ENCODE assay signal across 1 cellular context in genomic region chr11:47234669-47235075, GRCh38.
TF ChIP-seq lines count a peak whose summit lies in the region.

No MANE protein-coding gene starts in this region.

TF ChIP-seq in HepG2, 621 proteins besides CTCF, POLR2A, EP300 and RAD21:
- no peak for TF ChIP-seq SIX4 (CRISPR knock-in tag; IDR thresholded peaks at IDR 0.05)
- TF ChIP-seq TBP (CRISPR knock-in tag; IDR thresholded peaks at IDR 0.05) = no peak
- no peak for TF ChIP-seq HMG20A (CRISPR knock-in tag; IDR thresholded peaks at IDR 0.05; ENCODE audit: borderline replicate concordance)
- no peak for TF ChIP-seq ZNF512B (CRISPR knock-in tag; IDR thresholded peaks at IDR 0.05; ENCODE audit: borderline replicate concordance)
- no peak for TF ChIP-seq DDIT3 (CRISPR knock-in tag; IDR thresholded peaks at IDR 0.05)
- no peak for TF ChIP-seq NAIF1 (CRISPR knock-in tag; IDR thresholded peaks at IDR 0.05; ENCODE audit: borderline replicate concordance)
- TF ChIP-seq ZBTB10 (CRISPR knock-in tag; IDR thresholded peaks at IDR 0.05; ENCODE audit: borderline replicate concordance) = no peak
- no peak for TF ChIP-seq ZNF713 (CRISPR knock-in tag; IDR thresholded peaks at IDR 0.05)
- TF ChIP-seq ZMYM2 (CRISPR knock-in tag; IDR thresholded peaks at IDR 0.05) = no peak
- no peak for TF ChIP-seq ZNF552 (CRISPR knock-in tag; IDR thresholded peaks at IDR 0.05; ENCODE audit: borderline replicate concordance)
- no peak for TF ChIP-seq SIN3B (IDR thresholded peaks at IDR 0.05; ENCODE audit: low read length)
- TF ChIP-seq, protein P1, sequence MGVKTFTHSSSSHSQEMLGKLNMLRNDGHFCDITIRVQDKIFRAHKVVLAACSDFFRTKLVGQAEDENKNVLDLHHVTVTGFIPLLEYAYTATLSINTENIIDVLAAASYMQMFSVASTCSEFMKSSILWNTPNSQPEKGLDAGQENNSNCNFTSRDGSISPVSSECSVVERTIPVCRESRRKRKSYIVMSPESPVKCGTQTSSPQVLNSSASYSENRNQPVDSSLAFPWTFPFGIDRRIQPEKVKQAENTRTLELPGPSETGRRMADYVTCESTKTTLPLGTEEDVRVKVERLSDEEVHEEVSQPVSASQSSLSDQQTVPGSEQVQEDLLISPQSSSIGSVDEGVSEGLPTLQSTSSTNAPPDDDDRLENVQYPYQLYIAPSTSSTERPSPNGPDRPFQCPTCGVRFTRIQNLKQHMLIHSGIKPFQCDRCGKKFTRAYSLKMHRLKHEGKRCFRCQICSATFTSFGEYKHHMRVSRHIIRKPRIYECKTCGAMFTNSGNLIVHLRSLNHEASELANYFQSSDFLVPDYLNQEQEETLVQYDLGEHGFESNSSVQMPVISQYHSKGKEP (CRISPR knock-in tag; IDR thresholded peaks at IDR 0.05) = no peak
- TF ChIP-seq ZNF547 (CRISPR knock-in tag; IDR thresholded peaks at IDR 0.05) = no peak
- TF ChIP-seq HNF1A (IDR thresholded peaks at IDR 0.05; ENCODE audit: low read depth) = no peak
- TF ChIP-seq HNF1A (CRISPR knock-in tag; IDR thresholded peaks at IDR 0.05; ENCODE audit: borderline replicate concordance) = no peak
- TF ChIP-seq ZNF646 (CRISPR knock-in tag; IDR thresholded peaks at IDR 0.05) = no peak
